In the genomic region with DNA sequence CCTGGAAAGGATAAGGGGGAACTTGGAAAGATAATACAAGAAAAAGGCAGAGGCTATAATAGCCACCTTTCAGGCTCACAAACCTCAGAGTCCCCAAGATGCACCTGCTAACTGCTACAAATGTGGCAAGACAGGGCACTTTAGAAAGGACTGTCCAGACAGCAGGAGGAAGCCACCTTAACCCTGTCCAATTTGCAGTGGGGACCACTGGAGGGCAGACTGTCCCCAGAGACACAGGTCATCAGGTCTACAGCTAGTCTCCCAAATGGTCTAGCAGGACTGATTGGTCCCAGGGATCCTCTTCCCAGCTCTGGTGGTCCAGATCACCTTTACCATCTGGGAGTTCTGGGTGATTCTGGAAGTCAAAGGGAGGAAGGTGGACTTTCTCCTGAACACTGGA, we compare ENCODE assay signal across 16 cellular contexts.
DNase-seq lines count a peak whose midpoint lies in the region; ATAC-seq, FAIRE-seq and TF ChIP-seq lines count a peak whose summit lies in the region.
"Had no signal": no experiment of that assay in that cellular context is flagged by ENCODE, and none has a peak within 500 bp of the region (broad histone marks: within the 10 kb centered on the region; RNA-seq: fewer than 3 reads in every experiment).

No MANE protein-coding gene starts in this region.

- no peak overlapping the region for H3K4me3 Mint-ChIP-seq in osteocyte (ENCODE audit: unreplicated experiment)
- H3K4me3 Mint-ChIP-seq: activated CD4-positive, alpha-beta T cell treated with anti-CD3 and anti-CD28 coated beads, Interleukin-2, amount 10 ng/mL, durations not matched to agents 7 days and 5 days; naive thymus-derived CD8-positive, alpha-beta T cell had no signal

- H3K27ac Mint-ChIP-seq in osteocyte (ENCODE audit: unreplicated experiment): no peak overlapping the region
- H3K27ac Mint-ChIP-seq: activated CD4-positive, alpha-beta T cell treated with anti-CD3 and anti-CD28 coated beads, Interleukin-2, amount 10 ng/mL, durations not matched to agents 7 days and 5 days; naive thymus-derived CD8-positive, alpha-beta T cell had no signal

- no peaks in the 10 kb centered on the region for H3K79me2 ChIP-seq in GM12878 (ENCODE audit: control insufficient read depth, insufficient read depth, low read length)

- H4K20me1 ChIP-seq in GM12878 (ENCODE audit: control insufficient read depth, insufficient read depth): no peaks in the 10 kb centered on the region

- no TSS peak for BruUV-seq in GM12878 (replicated peaks; lab: Mats Ljungman, UMichigan)

- no peak overlapping the region for H3K9ac ChIP-seq in GM12878 (ENCODE audit: control insufficient read depth, insufficient read depth, low read length)

- intact Hi-C loops in GM12878 (cut with micrococcal nuclease; ENCODE audit: unreplicated experiment): no loop called here

- no peaks in the 10 kb centered on the region for H3K36me3 ChIP-seq in GM12878 (ENCODE audit: control insufficient read depth in 2 of 2, insufficient read depth in 2 of 2, low read length in 1 of 2)

- H3K36me3 Mint-ChIP-seq in osteocyte (ENCODE audit: unreplicated experiment): no peaks in the 10 kb centered on the region
- H3K36me3 Mint-ChIP-seq: naive thymus-derived CD8-positive, alpha-beta T cell had no signal

- CTCF ChIA-PET in GM12878 (lab: Yijun Ruan, JAX): interaction anchor here (1.0 kb wide), 1 partner anchor 877 kb away, joined by 4 read pairs; no protein-coding TSS in a partner anchor

- H3K27me3 ChIP-seq in GM12878 (replicated peaks in 1 of 2; ENCODE audit: control insufficient read depth in 2 of 2, insufficient read depth in 2 of 2, low read length in 1 of 2): no peaks in the 10 kb centered on the region

- H3K9me3 Mint-ChIP-seq in osteocyte (ENCODE audit: unreplicated experiment): peaks cover 6% of the 10 kb centered on the region

- SMC1A ChIA-PET in GM12878 (lab: Charles Lee; ENCODE audit: uncharacterized antibody, unreplicated experiment): interaction anchor here (1.1 kb wide), 1 partner anchor 12 kb away, joined by 3 read pairs; no protein-coding TSS in a partner anchor

- no peaks in the 10 kb centered on the region; the same call in 2 of the 3 replicates for H3K9me3 ChIP-seq in GM12878 (replicated peaks; ENCODE audit: control insufficient read depth, insufficient read depth, low read length)

- DNase-seq in NCI-H524 (lab: John Stamatoyannopoulos, UW) (peak; percentile 3 to 42), NCI-H524 treated with DMSO at 0.1 percent for 48 hours (lab: John Stamatoyannopoulos, UW) (no peak), NCI-H460 (ENCODE audit: extremely low read depth, low read depth) (peak; percentile 4), GM12878 (ENCODE audit: low read depth, low spot score) (no peak), osteocyte (ENCODE audit: extremely low spot score, unreplicated experiment) (no peak), SKM-1 (lab: John Stamatoyannopoulos, UW; ENCODE audit: unreplicated experiment) (no peak)
- DNase-seq: activated CD4-positive, alpha-beta T cell treated with anti-CD3 and anti-CD28 coated beads, Interleukin-2, amount 10 ng/mL, durations not matched to agents 7 days and 5 days; activated effector memory CD4-positive, alpha-beta T cell treated with anti-CD3 and anti-CD28 coated beads, Interleukin-2, amount 50 U/mL, for 16 hours; caudate nucleus; naive thymus-derived CD8-positive, alpha-beta T cell; NCI-H187; Right ventricle myocardium superior; trophoblast cell had no signal

- POLR2A ChIA-PET in GM12878 (lab: Charles Lee): no interaction called here

- ATAC-seq in GM12878: peak; percentile 72
- ATAC-seq in HG03039 (IDR thresholded peaks at IDR 0.05; ENCODE audit: unreplicated experiment): no peak
- no peak for ATAC-seq in GM21717 (IDR thresholded peaks at IDR 0.05; ENCODE audit: unreplicated experiment)
- ATAC-seq: naive thymus-derived CD8-positive, alpha-beta T cell had no signal

- no peaks in the 10 kb centered on the region for H3K4me1 Mint-ChIP-seq in osteocyte (ENCODE audit: unreplicated experiment)
- H3K4me1 Mint-ChIP-seq: activated CD4-positive, alpha-beta T cell treated with anti-CD3 and anti-CD28 coated beads, Interleukin-2, amount 10 ng/mL, durations not matched to agents 7 days and 5 days; naive thymus-derived CD8-positive, alpha-beta T cell had no signal

- RAD21 ChIA-PET in GM12878 (lab: Charles Lee; ENCODE audit: unreplicated experiment): no interaction called here

- TF ChIP-seq RAD21 in GM12878 (IDR thresholded peaks at IDR 0.05; ENCODE audit: insufficient read depth, low read depth, low read length): peak; percentile 41

- in situ Hi-C loops in GM12878 (cut with MboI): no loop called here

- no peak overlapping the region for H3K4me3 ChIP-seq in GM12878
- H3K4me3 ChIP-seq: skin epidermis had no signal

- no peak for TF ChIP-seq EP300 in GM12878 (IDR thresholded peaks at IDR 0.05; ENCODE audit: borderline replicate concordance in 1 of 2, control insufficient read depth in 1 of 2, low read depth in 2 of 2, low read length in 2 of 2)

- no peak for TF ChIP-seq POLR2A in GM12878 (IDR thresholded peaks at IDR 0.05; ENCODE audit: low read depth, low read length)

- H3K4me1 ChIP-seq in GM12878 (ENCODE audit: control insufficient read depth, insufficient read depth, low read length): no peaks in the 10 kb centered on the region

- no peak; a peak in 1 of 6 replicates for TF ChIP-seq CTCF in GM12878 (IDR thresholded peaks at IDR 0.05 in 2 of 3, conservative IDR thresholded peaks at IDR 0.05 in 1 of 3; ENCODE audit: control insufficient read depth in 2 of 3, extremely low read depth in 1 of 3, insufficient read depth in 1 of 3, low read depth in 3 of 3, low read length in 3 of 3)
- peak; percentile 32 for TF ChIP-seq CTCF in osteocyte (IDR thresholded peaks at IDR 0.05)

- H3K27me3 Mint-ChIP-seq in osteocyte (ENCODE audit: unreplicated experiment): no peaks in the 10 kb centered on the region
- H3K27me3 Mint-ChIP-seq: activated CD4-positive, alpha-beta T cell treated with anti-CD3 and anti-CD28 coated beads, Interleukin-2, amount 10 ng/mL, durations not matched to agents 7 days and 5 days; naive thymus-derived CD8-positive, alpha-beta T cell had no signal

- H3K27ac ChIP-seq in GM12878 (ENCODE audit: control insufficient read depth, insufficient read depth): no peak overlapping the region
- H3K27ac ChIP-seq: skin epidermis had no signal

- no peak overlapping the region for H3K4me2 ChIP-seq in GM12878 (ENCODE audit: control insufficient read depth, insufficient read depth)

- no peak for FAIRE-seq in GM12878 (lab: Jason Lieb, UNC)

- no peak overlapping the region for H2AFZ ChIP-seq in GM12878 (ENCODE audit: control insufficient read depth, low read depth, low read length)

TF ChIP-seq in GM12878, 131 proteins besides CTCF, POLR2A, EP300 and RAD21:
- TF ChIP-seq TCF12 (IDR thresholded peaks at IDR 0.05; ENCODE audit: low read depth, low read length) (no peak), ESRRA (IDR thresholded peaks at IDR 0.05; ENCODE audit: low read length) (no peak), SUPT20H (IDR thresholded peaks at IDR 0.05; ENCODE audit: borderline replicate concordance, control insufficient read depth, low read depth, low read length) (no peak), GABPA (IDR thresholded peaks at IDR 0.05; ENCODE audit: low read depth) (no peak), RB1 (IDR thresholded peaks at IDR 0.05; ENCODE audit: borderline replicate concordance) (no peak)
- TF ChIP-seq, protein P1, sequence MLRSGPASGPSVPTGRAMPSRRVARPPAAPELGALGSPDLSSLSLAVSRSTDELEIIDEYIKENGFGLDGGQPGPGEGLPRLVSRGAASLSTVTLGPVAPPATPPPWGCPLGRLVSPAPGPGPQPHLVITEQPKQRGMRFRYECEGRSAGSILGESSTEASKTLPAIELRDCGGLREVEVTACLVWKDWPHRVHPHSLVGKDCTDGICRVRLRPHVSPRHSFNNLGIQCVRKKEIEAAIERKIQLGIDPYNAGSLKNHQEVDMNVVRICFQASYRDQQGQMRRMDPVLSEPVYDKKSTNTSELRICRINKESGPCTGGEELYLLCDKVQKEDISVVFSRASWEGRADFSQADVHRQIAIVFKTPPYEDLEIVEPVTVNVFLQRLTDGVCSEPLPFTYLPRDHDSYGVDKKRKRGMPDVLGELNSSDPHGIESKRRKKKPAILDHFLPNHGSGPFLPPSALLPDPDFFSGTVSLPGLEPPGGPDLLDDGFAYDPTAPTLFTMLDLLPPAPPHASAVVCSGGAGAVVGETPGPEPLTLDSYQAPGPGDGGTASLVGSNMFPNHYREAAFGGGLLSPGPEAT (IDR thresholded peaks at IDR 0.05; ENCODE audit: low read depth): no peak

Comparison
In these comparisons a context has a peak if more than half of its experiments do, and no peak if none do; other contexts are left out.
1. DNase-seq: peak in NCI-H524 (2 of 2) and NCI-H460 (single experiment); none in NCI-H524 treated with DMSO at 0.1 percent for 48 hours (single experiment), GM12878 (single experiment), osteocyte (single experiment) and SKM-1 (single experiment).